Comparison of ENCODE assay signal across 30 cellular contexts in the genomic region with DNA sequence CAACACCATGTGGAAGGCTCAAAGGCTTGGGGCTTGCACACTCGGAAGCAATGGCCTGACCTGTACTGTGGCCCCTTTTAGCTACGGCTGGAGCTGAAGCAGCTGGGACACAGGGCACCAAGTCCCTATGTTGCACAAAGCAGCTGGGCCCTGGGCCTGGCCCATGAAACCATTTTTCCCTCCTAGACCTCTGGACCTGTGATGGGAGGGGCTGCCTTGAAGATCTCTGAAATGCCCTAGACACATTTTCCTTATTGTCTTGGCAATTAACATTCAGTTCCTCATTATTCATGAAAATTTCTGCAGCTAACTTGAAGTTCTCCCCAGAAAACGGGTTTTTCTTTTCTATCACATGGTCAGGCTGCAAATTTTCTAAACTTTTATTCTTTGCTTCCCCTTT.
"Had no signal": no experiment of that assay in that cellular context is flagged by ENCODE, and none has a peak within 500 bp of the region (broad histone marks: within the 10 kb centered on the region; RNA-seq: fewer than 3 reads in every experiment).

No MANE protein-coding gene starts in this region.

- H3K27ac ChIP-seq: body of pancreas, foreskin keratinocyte, gastrocnemius medialis, heart left ventricle, WERI-Rb-1 had no signal

- H3K9me3 Mint-ChIP-seq: activated B cell treated with CpG ODN at 0.5 μM for 24 hours; activated CD8-positive, alpha-beta T cell treated with anti-CD3 and anti-CD28 coated beads for 36 hours; activated T-cell treated with anti-CD3 and anti-CD28 coated beads, Interleukin-2, amount 50 U/mL, for 4 hours; activated T-helper 17 cell treated with anti-CD3 and anti-CD28 coated beads, Interleukin-2, amount 50 U/mL, for 72 hours had no signal

- H3K27me3 ChIP-seq: body of pancreas, foreskin keratinocyte, gastrocnemius medialis had no signal

- DNase-seq: activated B cell treated with CpG ODN at 0.5 μM for 24 hours; activated CD4-positive, alpha-beta T cell treated with anti-CD3 and anti-CD28 coated beads for 48 hours; activated CD4-positive, alpha-beta T cell treated with anti-CD3 and anti-CD28 coated beads, Interleukin-2, amount 50 U/mL, for 1 hour; activated CD4-positive, alpha-beta T cell treated with anti-CD3 and anti-CD28 coated beads, Interleukin-2, amount 50 U/mL, for 48 hours; activated CD8-positive, alpha-beta memory T cell treated with anti-CD3 and anti-CD28 coated beads for 24 hours; activated CD8-positive, alpha-beta T cell treated with anti-CD3 and anti-CD28 coated beads for 36 hours; activated effector memory CD4-positive, alpha-beta T cell treated with Interleukin-2 at 50 U/mL for 16 hours; activated gamma-delta T cell treated with Interleukin-2 at 50 U/mL for 16 hours; activated naive CD4-positive, alpha-beta T cell treated with anti-CD3 and anti-CD28 coated beads, Interleukin-2, amount 50 U/mL, for 16 hours; activated naive CD4-positive, alpha-beta T cell treated with Interleukin-2 at 50 U/mL for 16 hours; activated T-cell treated with anti-CD3 and anti-CD28 coated beads, Interleukin-2, amount 50 U/mL, for 4 hours; amygdala; aorta; body of pancreas; central memory CD4-positive, alpha-beta T cell; cerebellar nuclear complex; cortex of kidney; dermis blood vessel endothelial cell; effector CD8-positive, alpha-beta T cell; foreskin keratinocyte; gastrocnemius medialis; glutamatergic neuron; heart left ventricle; T-helper 1 cell; T1000; WERI-Rb-1 had no signal

- H3K4me1 Mint-ChIP-seq: activated B cell treated with CpG ODN at 0.5 μM for 24 hours; activated T-helper 17 cell treated with anti-CD3 and anti-CD28 coated beads, Interleukin-2, amount 50 U/mL, for 72 hours had no signal

- ATAC-seq: activated CD4-positive, CD25-positive, alpha-beta regulatory T cell treated with anti-CD3 and anti-CD28 coated beads, Interleukin-2, amount 50 U/mL, for 24 hours; activated CD8-positive, alpha-beta T cell treated with anti-CD3 and anti-CD28 coated beads for 36 hours; activated T-cell treated with anti-CD3 and anti-CD28 coated beads, Interleukin-2, amount 50 U/mL, for 4 hours; activated T-helper 17 cell treated with anti-CD3 and anti-CD28 coated beads, Interleukin-2, amount 50 U/mL, for 72 hours; body of pancreas; esophagus mucosa; foreskin keratinocyte; gastrocnemius medialis; heart left ventricle had no signal

- H3K27ac Mint-ChIP-seq: activated B cell treated with CpG ODN at 0.5 μM for 24 hours; activated CD8-positive, alpha-beta T cell treated with anti-CD3 and anti-CD28 coated beads for 36 hours; activated naive CD8-positive, alpha-beta T cell; activated T-helper 17 cell treated with anti-CD3 and anti-CD28 coated beads, Interleukin-2, amount 50 U/mL, for 72 hours had no signal

- H3K4me1 ChIP-seq: body of pancreas, foreskin keratinocyte, gastrocnemius medialis, heart left ventricle had no signal

- H3K4me3 ChIP-seq: body of pancreas, gastrocnemius medialis, heart left ventricle had no signal

- H3K4me3 Mint-ChIP-seq: activated B cell treated with CpG ODN at 0.5 μM for 24 hours; activated CD8-positive, alpha-beta T cell treated with anti-CD3 and anti-CD28 coated beads for 36 hours; activated naive CD8-positive, alpha-beta T cell; activated T-cell treated with anti-CD3 and anti-CD28 coated beads, Interleukin-2, amount 50 U/mL, for 4 hours; activated T-helper 17 cell treated with anti-CD3 and anti-CD28 coated beads, Interleukin-2, amount 50 U/mL, for 72 hours had no signal

- H3K9me3 ChIP-seq: body of pancreas had no signal

- H3K36me3 ChIP-seq: gastrocnemius medialis, heart left ventricle, WERI-Rb-1 had no signal

- H3K36me3 Mint-ChIP-seq: activated naive CD8-positive, alpha-beta T cell had no signal
